Comparison of ENCODE assay signal across 13 cellular contexts in genomic region chr7:33190688-33191304, GRCh38.
DNase-seq lines count a peak whose midpoint lies in the region; ATAC-seq, FAIRE-seq and TF ChIP-seq lines count a peak whose summit lies in the region.
"Had no signal": no experiment of that assay in that cellular context is flagged by ENCODE, and none has a peak within 500 bp of the region (broad histone marks: within the 10 kb centered on the region; RNA-seq: fewer than 3 reads in every experiment).

No MANE protein-coding gene starts in this region.

- H3K4me3 ChIP-seq in kidney (ENCODE audit: low read length in 2 of 2): peak overlapping the region; percentile 49 to 53
- H3K4me3 ChIP-seq: skin epidermis had no signal

- no peak for DNase-seq in kidney
- DNase-seq in SHP77 treated with DMSO at 0.1 percent for 48 hours (lab: John Stamatoyannopoulos, UW): no peak
- DNase-seq in GOT3 (lab: John Stamatoyannopoulos, UW): no peak
- no peak for DNase-seq in activated gamma-delta T cell (lab: John Stamatoyannopoulos, UW)
- DNase-seq in AG20443 (ENCODE audit: low spot score): no peak
- DNase-seq: DMS 273 treated with DMSO at 0.1 percent for 48 hours, KG1, NCI-H2081 treated with DMSO at 0.1 percent for 48 hours had no signal

- no peak for TF ChIP-seq CTCF in kidney (IDR thresholded peaks at IDR 0.05; ENCODE audit: borderline replicate concordance, extremely low read depth, insufficient read depth)

- H3K36me3 ChIP-seq in kidney (ENCODE audit: control insufficient read depth in 1 of 2, insufficient read depth in 2 of 2, low read length in 2 of 2): no peaks in the 10 kb centered on the region

- H3K9ac ChIP-seq in kidney (ENCODE audit: low read length in 2 of 2): no peak overlapping the region

- intact Hi-C loops in kidney (cut with DNase I): no loop called here

- ATAC-seq in GM18502 (IDR thresholded peaks at IDR 0.05; ENCODE audit: poor library complexity, unreplicated experiment) (peak; percentile 27), GM19455 (IDR thresholded peaks at IDR 0.05; ENCODE audit: unreplicated experiment) (peak; percentile 17), HG03135 (IDR thresholded peaks at IDR 0.05; ENCODE audit: unreplicated experiment) (peak; percentile 15)

- H3K9me3 ChIP-seq in kidney (ENCODE audit: control insufficient read depth in 1 of 2, low read length in 2 of 2): peaks cover 0 to 4% of the 10 kb centered on the region in 2 donors

- H3K4me1 ChIP-seq in kidney (ENCODE audit: control insufficient read depth in 1 of 2, insufficient read depth in 1 of 2, low read depth in 1 of 2, low read length in 2 of 2): peaks cover 3 to 11% of the 10 kb centered on the region in 2 donors

- H3K27ac ChIP-seq in kidney (ENCODE audit: low read depth in 2 of 2, low read length in 2 of 2): peak overlapping the region in 1 of 2 donors; percentile 23
- H3K27ac ChIP-seq: skin epidermis, VCaP had no signal

- FAIRE-seq in kidney (lab: Jason Lieb, UNC): no peak
